Comparison of ENCODE assay signal across 1 cellular context in genomic region chr12:56189336-56189917, GRCh38.
TF ChIP-seq lines count a peak whose summit lies in the region.

TSS of gene SMARCC2 (minus strand) at chr12:56189483. CDS start at chr12:56189461, 22 bp downstream.

TF ChIP-seq in HepG2, 621 proteins besides CTCF, POLR2A, EP300 and RAD21 (continued from another document and continues in another):
- TF ChIP-seq SNAPC4 (CRISPR knock-in tag; IDR thresholded peaks at IDR 0.05), result no peak
- TF ChIP-seq PHB2 (IDR thresholded peaks at IDR 0.05; ENCODE audit: partially characterized antibody), result no peak
- TF ChIP-seq BORCS8-MEF2B (CRISPR knock-in tag; IDR thresholded peaks at IDR 0.05), result no peak
- TF ChIP-seq HOXA5 (CRISPR knock-in tag; IDR thresholded peaks at IDR 0.05), result no peak
- TF ChIP-seq ZNF83 (CRISPR knock-in tag; IDR thresholded peaks at IDR 0.05; ENCODE audit: borderline replicate concordance), result no peak
- no peak for TF ChIP-seq ZNF3 (CRISPR knock-in tag; IDR thresholded peaks at IDR 0.05)
- TF ChIP-seq ZNF225 (CRISPR knock-in tag; IDR thresholded peaks at IDR 0.05), result no peak
- TF ChIP-seq ZSCAN21 (CRISPR knock-in tag; IDR thresholded peaks at IDR 0.05; ENCODE audit: borderline replicate concordance), result no peak
- peak; percentile 2; the same call in 1 of the 2 replicates for TF ChIP-seq ZNF543 (CRISPR knock-in tag; IDR thresholded peaks at IDR 0.05)
- no peak for TF ChIP-seq FOXK2 (IDR thresholded peaks at IDR 0.05)
- no peak for TF ChIP-seq SRSF4 (IDR thresholded peaks at IDR 0.05; ENCODE audit: low read depth, low read length, poor library complexity, severe bottlenecking)
- no peak for TF ChIP-seq THRA (CRISPR knock-in tag; IDR thresholded peaks at IDR 0.05; ENCODE audit: borderline replicate concordance)
- TF ChIP-seq ZNF136 (CRISPR knock-in tag; IDR thresholded peaks at IDR 0.05; ENCODE audit: low read depth), result no peak
- TF ChIP-seq ZBTB26 (CRISPR knock-in tag; IDR thresholded peaks at IDR 0.05; ENCODE audit: borderline replicate concordance), result no peak
- TF ChIP-seq CCAR2 (optimal IDR thresholded peaks at IDR 0.05; ENCODE audit: low read depth, low read length), result no peak
- TF ChIP-seq ZNF484 (CRISPR knock-in tag; IDR thresholded peaks at IDR 0.05; ENCODE audit: borderline replicate concordance, low read depth), result no peak
- TF ChIP-seq NCOA5 (CRISPR knock-in tag; IDR thresholded peaks at IDR 0.05), result no peak
- TF ChIP-seq SMC3 (IDR thresholded peaks at IDR 0.05; ENCODE audit: low read length), result 0 out of 2 replicates have a peak, but pooled peaks have one; percentile 4
- TF ChIP-seq ZNF891 (CRISPR knock-in tag; IDR thresholded peaks at IDR 0.05), result 0 out of 2 replicates have a peak, but pooled peaks have one; percentile 29
- TF ChIP-seq ZNF333 (CRISPR knock-in tag; IDR thresholded peaks at IDR 0.05; ENCODE audit: borderline replicate concordance), result 0 out of 2 replicates have a peak, but pooled peaks have one; percentile 75
- TF ChIP-seq TARDBP (CRISPR knock-in tag; IDR thresholded peaks at IDR 0.05), result no peak
- TF ChIP-seq ZKSCAN1 (IDR thresholded peaks at IDR 0.05; ENCODE audit: low read length), result peak; percentile 45; the same call in 1 of the 2 replicates
- no peak for TF ChIP-seq CBFB (CRISPR knock-in tag; IDR thresholded peaks at IDR 0.05)
- TF ChIP-seq FOSL2 (CRISPR knock-in tag; IDR thresholded peaks at IDR 0.05), result no peak
- TF ChIP-seq ZNF674 (CRISPR knock-in tag; IDR thresholded peaks at IDR 0.05; ENCODE audit: low read depth), result no peak
- no peak for TF ChIP-seq KIAA2018 (CRISPR knock-in tag; IDR thresholded peaks at IDR 0.05; ENCODE audit: borderline replicate concordance)
- no peak for TF ChIP-seq ZNF44 (CRISPR knock-in tag; IDR thresholded peaks at IDR 0.05)
- TF ChIP-seq ZBTB38 (CRISPR knock-in tag; IDR thresholded peaks at IDR 0.05), result no peak
- TF ChIP-seq KAT2B (IDR thresholded peaks at IDR 0.05; ENCODE audit: borderline replicate concordance, low read depth, low read length), result no peak
- no peak for TF ChIP-seq PAXIP1 (CRISPR knock-in tag; conservative IDR thresholded peaks at IDR 0.05)
- TF ChIP-seq ZBTB34 (CRISPR knock-in tag; IDR thresholded peaks at IDR 0.05), result no peak
- no peak for TF ChIP-seq HNF4G (IDR thresholded peaks at IDR 0.05; ENCODE audit: borderline replicate concordance, low read depth, low read length)
- TF ChIP-seq HNF4G (CRISPR knock-in tag; IDR thresholded peaks at IDR 0.05; ENCODE audit: borderline replicate concordance, low read depth), result no peak
- TF ChIP-seq ZBTB10 (CRISPR knock-in tag; IDR thresholded peaks at IDR 0.05; ENCODE audit: borderline replicate concordance), result no peak
- TF ChIP-seq HMG20B (CRISPR knock-in tag; conservative IDR thresholded peaks at IDR 0.05), result no peak
- no peak for TF ChIP-seq MEIS2 (CRISPR knock-in tag; IDR thresholded peaks at IDR 0.05)
